ENCODE assay signal across 1 cellular context in the genomic region with DNA sequence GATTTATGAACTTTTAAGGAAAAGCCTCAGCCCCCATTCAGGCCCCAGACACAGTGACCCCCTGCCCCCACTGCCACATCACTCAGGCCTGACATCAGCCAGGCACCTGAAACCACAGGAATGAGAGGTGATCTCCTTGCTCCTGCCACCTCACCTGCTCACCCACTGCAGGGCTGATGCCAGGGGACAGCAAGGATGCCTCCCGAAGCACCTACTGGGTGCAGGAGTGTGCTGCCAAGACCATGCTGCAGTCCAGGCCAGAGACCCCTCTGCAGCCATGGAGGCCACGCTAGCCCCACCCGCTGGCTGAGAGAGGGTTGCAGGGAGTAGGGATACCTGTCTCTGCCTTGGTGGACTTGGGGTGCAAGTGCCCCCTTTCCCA.
TF ChIP-seq lines count a peak whose summit lies in the region.

No MANE protein-coding gene starts in this region.

TF ChIP-seq in SK-N-SH treated with all-trans-retinoic acid at 6 μM for 48 hours, 23 proteins besides CTCF, POLR2A, EP300 and RAD21 (continued from another document):
- TF ChIP-seq, protein P1, sequence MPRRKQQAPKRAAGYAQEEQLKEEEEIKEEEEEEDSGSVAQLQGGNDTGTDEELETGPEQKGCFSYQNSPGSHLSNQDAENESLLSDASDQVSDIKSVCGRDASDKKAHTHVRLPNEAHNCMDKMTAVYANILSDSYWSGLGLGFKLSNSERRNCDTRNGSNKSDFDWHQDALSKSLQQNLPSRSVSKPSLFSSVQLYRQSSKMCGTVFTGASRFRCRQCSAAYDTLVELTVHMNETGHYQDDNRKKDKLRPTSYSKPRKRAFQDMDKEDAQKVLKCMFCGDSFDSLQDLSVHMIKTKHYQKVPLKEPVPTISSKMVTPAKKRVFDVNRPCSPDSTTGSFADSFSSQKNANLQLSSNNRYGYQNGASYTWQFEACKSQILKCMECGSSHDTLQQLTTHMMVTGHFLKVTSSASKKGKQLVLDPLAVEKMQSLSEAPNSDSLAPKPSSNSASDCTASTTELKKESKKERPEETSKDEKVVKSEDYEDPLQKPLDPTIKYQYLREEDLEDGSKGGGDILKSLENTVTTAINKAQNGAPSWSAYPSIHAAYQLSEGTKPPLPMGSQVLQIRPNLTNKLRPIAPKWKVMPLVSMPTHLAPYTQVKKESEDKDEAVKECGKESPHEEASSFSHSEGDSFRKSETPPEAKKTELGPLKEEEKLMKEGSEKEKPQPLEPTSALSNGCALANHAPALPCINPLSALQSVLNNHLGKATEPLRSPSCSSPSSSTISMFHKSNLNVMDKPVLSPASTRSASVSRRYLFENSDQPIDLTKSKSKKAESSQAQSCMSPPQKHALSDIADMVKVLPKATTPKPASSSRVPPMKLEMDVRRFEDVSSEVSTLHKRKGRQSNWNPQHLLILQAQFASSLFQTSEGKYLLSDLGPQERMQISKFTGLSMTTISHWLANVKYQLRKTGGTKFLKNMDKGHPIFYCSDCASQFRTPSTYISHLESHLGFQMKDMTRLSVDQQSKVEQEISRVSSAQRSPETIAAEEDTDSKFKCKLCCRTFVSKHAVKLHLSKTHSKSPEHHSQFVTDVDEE (CRISPR knock-in tag; IDR thresholded peaks at IDR 0.05) = no peak
- TF ChIP-seq TOX (CRISPR knock-in tag; IDR thresholded peaks at IDR 0.05; ENCODE audit: borderline replicate concordance) = no peak
- TF ChIP-seq, protein P2, sequence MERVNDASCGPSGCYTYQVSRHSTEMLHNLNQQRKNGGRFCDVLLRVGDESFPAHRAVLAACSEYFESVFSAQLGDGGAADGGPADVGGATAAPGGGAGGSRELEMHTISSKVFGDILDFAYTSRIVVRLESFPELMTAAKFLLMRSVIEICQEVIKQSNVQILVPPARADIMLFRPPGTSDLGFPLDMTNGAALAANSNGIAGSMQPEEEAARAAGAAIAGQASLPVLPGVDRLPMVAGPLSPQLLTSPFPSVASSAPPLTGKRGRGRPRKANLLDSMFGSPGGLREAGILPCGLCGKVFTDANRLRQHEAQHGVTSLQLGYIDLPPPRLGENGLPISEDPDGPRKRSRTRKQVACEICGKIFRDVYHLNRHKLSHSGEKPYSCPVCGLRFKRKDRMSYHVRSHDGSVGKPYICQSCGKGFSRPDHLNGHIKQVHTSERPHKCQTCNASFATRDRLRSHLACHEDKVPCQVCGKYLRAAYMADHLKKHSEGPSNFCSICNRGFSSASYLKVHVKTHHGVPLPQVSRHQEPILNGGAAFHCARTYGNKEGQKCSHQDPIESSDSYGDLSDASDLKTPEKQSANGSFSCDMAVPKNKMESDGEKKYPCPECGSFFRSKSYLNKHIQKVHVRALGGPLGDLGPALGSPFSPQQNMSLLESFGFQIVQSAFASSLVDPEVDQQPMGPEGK (CRISPR knock-in tag; IDR thresholded peaks at IDR 0.05; ENCODE audit: borderline replicate concordance) = no peak
- TF ChIP-seq ZNF70 (CRISPR knock-in tag; IDR thresholded peaks at IDR 0.05) = no peak
- TF ChIP-seq PPARA (CRISPR knock-in tag; IDR thresholded peaks at IDR 0.05; ENCODE audit: borderline replicate concordance) = no peak
- TF ChIP-seq ISL1 (CRISPR knock-in tag; IDR thresholded peaks at IDR 0.05) = no peak
- TF ChIP-seq ZFP3 (CRISPR knock-in tag; IDR thresholded peaks at IDR 0.05) = no peak
- TF ChIP-seq TCF4 (CRISPR knock-in tag; IDR thresholded peaks at IDR 0.05; ENCODE audit: borderline replicate concordance) = no peak
